28 cellular contexts compared by ENCODE assay signal in genomic region chr1:198411240-198411639, GRCh38.
"Had no signal": no experiment of that assay in that cellular context is flagged by ENCODE, and none has a peak within 500 bp of the region (broad histone marks: within the 10 kb centered on the region; RNA-seq: fewer than 3 reads in every experiment).

No MANE protein-coding gene starts in this region.

- H3K4me3 ChIP-seq: colonic mucosa, coronary artery, dorsolateral prefrontal cortex, esophagus muscularis mucosa, esophagus squamous epithelium, gastrocnemius medialis, gastroesophageal sphincter, heart left ventricle, heart right ventricle had no signal

- H3K36me3 ChIP-seq: colonic mucosa, esophagus muscularis mucosa, esophagus squamous epithelium, gastrocnemius medialis, gastroesophageal sphincter, heart left ventricle, heart right ventricle had no signal

- H3K27ac ChIP-seq: colonic mucosa, coronary artery, dorsolateral prefrontal cortex, epithelial cell of prostate, esophagus muscularis mucosa, esophagus squamous epithelium, foreskin keratinocyte, gastrocnemius medialis, gastroesophageal sphincter, heart left ventricle, heart right ventricle had no signal

- H3K4me1 ChIP-seq: colonic mucosa, esophagus muscularis mucosa, esophagus squamous epithelium, foreskin keratinocyte, gastrocnemius medialis, gastroesophageal sphincter had no signal

- ATAC-seq: effector memory CD8-positive, alpha-beta T cell; esophagus mucosa; foreskin keratinocyte; gastrocnemius medialis; gastroesophageal sphincter; heart left ventricle; heart right ventricle had no signal

- FAIRE-seq: colon, endometrium, endothelial cell of umbilical vein, frontal cortex had no signal

- H3K9me3 ChIP-seq: colonic mucosa, esophagus muscularis mucosa, esophagus squamous epithelium, gastrocnemius medialis, gastroesophageal sphincter had no signal

- H3K27me3 ChIP-seq: colonic mucosa, dorsolateral prefrontal cortex, esophagus muscularis mucosa, esophagus squamous epithelium, foreskin keratinocyte, gastrocnemius medialis, gastroesophageal sphincter had no signal

- DNase-seq: colonic mucosa; cortex of kidney; dermis blood vessel endothelial cell; dorsolateral prefrontal cortex; effector CD4-positive, alpha-beta T cell; effector CD8-positive, alpha-beta T cell; effector memory CD4-positive, alpha-beta T cell; effector memory CD8-positive, alpha-beta T cell; endodermal cell; erythroblast; esophagus squamous epithelium; foreskin fibroblast; foreskin keratinocyte; foreskin melanocyte; gastrocnemius medialis; glutamatergic neuron; head of caudate nucleus; heart left ventricle; heart right ventricle had no signal
